7 cellular contexts compared by ENCODE assay signal in genomic region chr17:5249615-5250014, GRCh38. TPM values are rescaled to one million over a fixed set of nuclear protein-coding genes. Genes with fewer than 3 reads are reported as not detected.
DNase-seq lines count a peak whose midpoint lies in the region; ATAC-seq, FAIRE-seq and TF ChIP-seq lines count a peak whose summit lies in the region.

No MANE protein-coding gene starts in this region.

- no peaks in the 10 kb centered on the region for H3F3A ChIP-seq in smooth muscle cell (ENCODE audit: low read depth)

- H2AFZ ChIP-seq in astrocyte (ENCODE audit: low read depth, low read length) = no peak overlapping the region
- H2AFZ ChIP-seq in smooth muscle cell (ENCODE audit: low read depth) = no peak overlapping the region

- H3K4me1 Mint-ChIP-seq in T-helper 2 cell treated with Interferon-gamma antibody and Interleukin-4, amounts not matched to agents 5 μg/mL and 100 μg/mL, for 36 hours (ENCODE audit: low read depth) = peaks cover 3% of the 10 kb centered on the region
- H3K4me1 Mint-ChIP-seq in astrocyte (ENCODE audit: low read depth, unreplicated experiment) = peaks cover 5% of the 10 kb centered on the region

- no peak overlapping the region for H3K4me2 ChIP-seq in astrocyte (ENCODE audit: low read length)
- no peak overlapping the region for H3K4me2 ChIP-seq in smooth muscle cell

- H3K36me3 ChIP-seq in astrocyte (ENCODE audit: insufficient read depth, low read length) = no peaks in the 10 kb centered on the region
- H3K36me3 ChIP-seq in smooth muscle cell (ENCODE audit: low read depth) = no peaks in the 10 kb centered on the region

- FAIRE-seq in astrocyte (lab: Jason Lieb, UNC) = no peak

- H3K9me3 ChIP-seq in astrocyte (ENCODE audit: insufficient read depth, low read depth, low read length) (no peaks in the 10 kb centered on the region), smooth muscle cell (replicated peaks; ENCODE audit: low read depth) (no peaks in the 10 kb centered on the region)

- no peaks in the 10 kb centered on the region for H4K20me1 ChIP-seq in astrocyte (ENCODE audit: insufficient read depth, low read length)
- no peaks in the 10 kb centered on the region for H4K20me1 ChIP-seq in smooth muscle cell (ENCODE audit: low read depth)

- DNase-seq in GM12864 (ENCODE audit: low read depth) (no peak), NCI-H1417 (lab: John Stamatoyannopoulos, UW) (peak; percentile 40 to 81 (median 46)), astrocyte (ENCODE audit: low read depth) (peak; percentile 72), hippocampal formation (lab: John Stamatoyannopoulos, UW) (peak; percentile 41 to 51), smooth muscle cell (lab: John Stamatoyannopoulos, UW; ENCODE audit: unreplicated experiment) (no peak)
- DNase-seq in T-helper 2 cell treated with Interferon-gamma antibody and Interleukin-4, amounts not matched to agents 5 μg/mL and 100 μg/mL, for 36 hours (ENCODE audit: low spot score) = peak; percentile 40

- no peak overlapping the region for H3K4me3 ChIP-seq in GM12864 (ENCODE audit: low read depth, low read length)
- H3K4me3 ChIP-seq in astrocyte (ENCODE audit: insufficient read depth, low read depth, low read length) = no peak overlapping the region
- H3K4me3 ChIP-seq in smooth muscle cell = no peak overlapping the region

- H3K9ac ChIP-seq in astrocyte (ENCODE audit: low read length) (no peak overlapping the region), smooth muscle cell (ENCODE audit: low read depth) (no peak overlapping the region)

- H3K27me3 ChIP-seq in astrocyte (ENCODE audit: insufficient read depth, low read length) = no peaks in the 10 kb centered on the region
- no peaks in the 10 kb centered on the region for H3K27me3 ChIP-seq in smooth muscle cell (ENCODE audit: low read depth)

- TF ChIP-seq CTCF in GM12864 (IDR thresholded peaks at IDR 0.05; ENCODE audit: low read depth, low read length, missing control alignments) (peak; percentile 68), astrocyte (IDR thresholded peaks at IDR 0.05; ENCODE audit: insufficient read depth, low read depth, low read length) (peak; percentile 60), smooth muscle cell (IDR thresholded peaks at IDR 0.05; ENCODE audit: borderline replicate concordance, insufficient read depth, poor library complexity, severe bottlenecking) (peak; percentile 65)

- WGBS in smooth muscle cell (ENCODE audit: low lambda C conversion rate) = 9% methylated on average over 4 of the region's 4 CpGs

- no peak overlapping the region for H3K27ac ChIP-seq in astrocyte (ENCODE audit: low read depth, low read length)
- H3K27ac ChIP-seq in smooth muscle cell (ENCODE audit: low read depth) = no peak overlapping the region

- H3K27me3 Mint-ChIP-seq in T-helper 2 cell treated with Interferon-gamma antibody and Interleukin-4, amounts not matched to agents 5 μg/mL and 100 μg/mL, for 36 hours (ENCODE audit: low read depth) = peaks cover 2% of the 10 kb centered on the region
- H3K27me3 Mint-ChIP-seq in astrocyte (ENCODE audit: low read depth, unreplicated experiment) = peaks cover 2% of the 10 kb centered on the region

- no peak overlapping the region for H3K27ac Mint-ChIP-seq in T-helper 2 cell treated with Interferon-gamma antibody and Interleukin-4, amounts not matched to agents 5 μg/mL and 100 μg/mL, for 36 hours
- no peak overlapping the region for H3K27ac Mint-ChIP-seq in astrocyte (ENCODE audit: unreplicated experiment)

- no peaks in the 10 kb centered on the region for H3K9me3 Mint-ChIP-seq in T-helper 2 cell treated with Interferon-gamma antibody and Interleukin-4, amounts not matched to agents 5 μg/mL and 100 μg/mL, for 36 hours
- H3K9me3 Mint-ChIP-seq in astrocyte (ENCODE audit: unreplicated experiment) = no peaks in the 10 kb centered on the region

- H3K4me1 ChIP-seq in astrocyte (ENCODE audit: insufficient read depth, low read length) (no peaks in the 10 kb centered on the region), smooth muscle cell (ENCODE audit: low read depth) (no peaks in the 10 kb centered on the region)

- no peaks in the 10 kb centered on the region for H3K79me2 ChIP-seq in astrocyte (ENCODE audit: insufficient read depth, low read length)
- no peaks in the 10 kb centered on the region for H3K79me2 ChIP-seq in smooth muscle cell (ENCODE audit: low read depth)

- ATAC-seq in HG03469 (IDR thresholded peaks at IDR 0.05; ENCODE audit: unreplicated experiment) = no peak

- H3K4me3 Mint-ChIP-seq in T-helper 2 cell treated with Interferon-gamma antibody and Interleukin-4, amounts not matched to agents 5 μg/mL and 100 μg/mL, for 36 hours = no peak overlapping the region
- no peak overlapping the region for H3K4me3 Mint-ChIP-seq in astrocyte (ENCODE audit: unreplicated experiment)

- H3K36me3 Mint-ChIP-seq in T-helper 2 cell treated with Interferon-gamma antibody and Interleukin-4, amounts not matched to agents 5 μg/mL and 100 μg/mL, for 36 hours (ENCODE audit: low read depth) = no peaks in the 10 kb centered on the region
- H3K36me3 Mint-ChIP-seq in astrocyte (ENCODE audit: low read depth, unreplicated experiment) = no peaks in the 10 kb centered on the region

RNA-seq across cellular contexts. Expression of gene SCIMP, which starts 15.0 kb away (rescaled TPM):
- total RNA-seq in astrocyte (not detected in 2 replicates), smooth muscle cell (not detected in 2 replicates)
- 0.07 TPM in 1 of 2 replicates, not detected in the other for polyA plus RNA-seq in smooth muscle cell

RNA-seq across cellular contexts. Expression of gene RABEP1, which starts 32.5 kb away (rescaled TPM):
- total RNA-seq in astrocyte (49.0 and 53.9 TPM in 2 replicates), smooth muscle cell (25.3 and 30.2 TPM in 2 replicates)
- 26.5 and 41.4 TPM in 2 replicates for polyA plus RNA-seq in smooth muscle cell

RNA-seq across cellular contexts. Expression of gene ZNF594, which starts 57.9 kb away (rescaled TPM):
- total RNA-seq in astrocyte = 7.8 and 8.9 TPM in 2 replicates
- 2.7 and 7.2 TPM in 2 replicates for total RNA-seq in smooth muscle cell
- polyA plus RNA-seq in smooth muscle cell = 1.00 and 2.8 TPM in 2 replicates

Comparison
In these comparisons a context has a peak if more than half of its experiments do, and no peak if none do; other contexts are left out.
1. DNase-seq: peak in NCI-H1417 (3 of 3), T-helper 2 cell treated with Interferon-gamma antibody and Interleukin-4, amounts not matched to agents 5 μg/mL and 100 μg/mL, for 36 hours (single experiment), astrocyte (single experiment) and hippocampal formation (2 of 2); none in GM12864 (single experiment) and smooth muscle cell (single experiment).
2. Peak in every context shown above with its lines, with median percentiles within 50 percentile points of each other: CTCF ChIP-seq.